In genomic region chr3:123138819-123139517, GRCh38 we compare ENCODE assay signal across 24 cellular contexts.
DNase-seq lines count a peak whose midpoint lies in the region; ATAC-seq and TF ChIP-seq lines count a peak whose summit lies in the region.
"Had no signal": no experiment of that assay in that cellular context is flagged by ENCODE, and none has a peak within 500 bp of the region (broad histone marks: within the 10 kb centered on the region; RNA-seq: fewer than 3 reads in every experiment).

No MANE protein-coding gene starts in this region.

- no peak overlapping the region for H3K4me2 ChIP-seq in mammary epithelial cell (ENCODE audit: insufficient read depth, low read depth, low read length)

- peak; percentile 91 for ATAC-seq in left colon
- ATAC-seq in upper lobe of right lung: no peak
- ATAC-seq in left lobe of liver: no peak
- ATAC-seq: activated CD4-positive, alpha-beta T cell treated with anti-CD3 and anti-CD28 coated beads for 36 hours; activated CD8-positive, alpha-beta memory T cell treated with anti-CD3 and anti-CD28 coated beads, Interleukin-2, amount 10 ng/mL, durations not matched to agents 7 days and 5 days; activated T-helper 17 cell treated with anti-CD3 and anti-CD28 coated beads, Interleukin-2, amount 50 U/mL, for 72 hours; body of pancreas had no signal

- in situ Hi-C loops in mammary epithelial cell (cut with MboI; ENCODE audit: low sequenced_read_pairs in 2 of 2): no loop called here

- 92% methylated on average over 7 of the region's 8 CpGs for WGBS in mammary epithelial cell (ENCODE audit: low coverage, missing lambda C conversion rate)

- no peak for TF ChIP-seq CTCF in upper lobe of right lung (IDR thresholded peaks at IDR 0.05)
- TF ChIP-seq CTCF in mammary epithelial cell (conservative IDR thresholded peaks at IDR 0.05 in 1 of 2, IDR thresholded peaks at IDR 0.05 in 1 of 2; ENCODE audit: extremely low read depth in 1 of 2, insufficient read depth in 1 of 2, low read depth in 1 of 2, low read length in 2 of 2): no peak

- BruUV-seq in mammary epithelial cell (replicated peaks; lab: Mats Ljungman, UMichigan): no TSS peak

- H3K36me3 ChIP-seq in adipocyte (ENCODE audit: control insufficient read depth, insufficient read depth, low read length, severe bottlenecking): peaks cover 37% of the 10 kb centered on the region
- H3K36me3 ChIP-seq in upper lobe of right lung: peaks cover 17% of the 10 kb centered on the region
- H3K36me3 ChIP-seq in mammary epithelial cell (ENCODE audit: insufficient read depth, low read length): peaks cover 26% of the 10 kb centered on the region

- H3K27me3 ChIP-seq in adipocyte (replicated peaks; ENCODE audit: control insufficient read depth, insufficient read depth, low read length) (no peaks in the 10 kb centered on the region), upper lobe of right lung (no peaks in the 10 kb centered on the region), mammary epithelial cell (ENCODE audit: insufficient read depth, low read length) (no peaks in the 10 kb centered on the region)
- H3K27me3 ChIP-seq: body of pancreas, esophagus squamous epithelium, MG63 had no signal

- DNase-seq in D341Med (ENCODE audit: low spot score) (peak; percentile 62), adipocyte (ENCODE audit: low read depth) (peak; percentile 76), left colon (peak in 1 of 2 donors; percentile 25), upper lobe of right lung (peak; percentile 56), left lobe of liver (ENCODE audit: low spot score) (no peak), mammary epithelial cell (no peak)
- no peak for DNase-seq in activated effector memory CD4-positive, alpha-beta T cell treated with Interleukin-2 at 50 U/mL for 16 hours
- DNase-seq: activated CD4-positive, alpha-beta T cell treated with anti-CD3 and anti-CD28 coated beads for 36 hours; activated CD8-positive, alpha-beta memory T cell treated with anti-CD3 and anti-CD28 coated beads, Interleukin-2, amount 10 ng/mL, durations not matched to agents 7 days and 5 days; AML-193; body of pancreas; COR-L47; effector memory CD4-positive, alpha-beta T cell; EL; esophagus squamous epithelium; immature natural killer cell; MG63; NCI-H1436 treated with DMSO at 0.1 percent for 48 hours; NCI-H2171 treated with DMSO at 0.1 percent for 48 hours; NCI-H526 treated with DMSO at 0.1 percent for 48 hours; occipital lobe; stimulated activated CD4-positive, alpha-beta T cell treated with anti-CD3 and anti-CD28 coated beads, Interleukin-15, amount 100 ng/mL, for 24 hours; substantia nigra had no signal

- H3K9ac ChIP-seq in adipocyte (ENCODE audit: low read length) (no peak overlapping the region), mammary epithelial cell (ENCODE audit: insufficient read depth, low read length) (no peak overlapping the region)

- H3K9me3 ChIP-seq in adipocyte (ENCODE audit: control insufficient read depth, low read length) (no peaks in the 10 kb centered on the region), upper lobe of right lung (no peaks in the 10 kb centered on the region), mammary epithelial cell (replicated peaks; ENCODE audit: insufficient read depth, low read length) (no peaks in the 10 kb centered on the region)
- H3K9me3 ChIP-seq: body of pancreas, esophagus squamous epithelium, MG63 had no signal

- dilution Hi-C loops in mammary epithelial cell (cut with HindIII; ENCODE audit: low sequenced_read_pairs): no loop called here

- no peak overlapping the region for H3K27ac ChIP-seq in upper lobe of right lung
- H3K27ac ChIP-seq in mammary epithelial cell (ENCODE audit: insufficient read depth, low read depth, low read length): no peak overlapping the region
- H3K27ac ChIP-seq: body of pancreas, esophagus squamous epithelium had no signal

- no peak overlapping the region for H2AFZ ChIP-seq in mammary epithelial cell (ENCODE audit: low read depth, low read length)

- intact Hi-C loops in left colon (cut with DNase I, micrococcal nuclease): no loop called here
- intact Hi-C loops in upper lobe of right lung (cut with DNase I): no loop called here
- intact Hi-C loops in mammary epithelial cell (cut with micrococcal nuclease): no loop called here

- CTCF ChIA-PET in mammary epithelial cell (lab: Charles Lee; ENCODE audit: low non-redundant PET): no interaction called here

- no peaks in the 10 kb centered on the region for H4K20me1 ChIP-seq in mammary epithelial cell (ENCODE audit: insufficient read depth, low read length)

- H3K4me3 ChIP-seq in adipocyte (ENCODE audit: low read length): no peak overlapping the region
- no peak overlapping the region for H3K4me3 ChIP-seq in upper lobe of right lung
- H3K4me3 ChIP-seq in mammary epithelial cell (replicated peaks in 1 of 3; ENCODE audit: insufficient read depth in 1 of 3, low read depth in 2 of 3, low read length in 3 of 3): no peak overlapping the region
- H3K4me3 ChIP-seq: body of pancreas, esophagus squamous epithelium, MG63 had no signal

- H3K4me1 ChIP-seq in adipocyte (ENCODE audit: control insufficient read depth, insufficient read depth, low read length) (peaks cover 14% of the 10 kb centered on the region), upper lobe of right lung (no peaks in the 10 kb centered on the region), mammary epithelial cell (ENCODE audit: insufficient read depth, low read length) (no peaks in the 10 kb centered on the region)
- H3K4me1 ChIP-seq: esophagus squamous epithelium had no signal

- H3K79me2 ChIP-seq in mammary epithelial cell (ENCODE audit: insufficient read depth, low read length): no peaks in the 10 kb centered on the region

Comparison
In these comparisons a context has a peak if more than half of its experiments do, and no peak if none do; other contexts are left out.
1. DNase-seq: peak in D341Med (single experiment), adipocyte (single experiment) and upper lobe of right lung (single experiment); none in left lobe of liver (single experiment), activated effector memory CD4-positive, alpha-beta T cell treated with Interleukin-2 at 50 U/mL for 16 hours (single experiment) and mammary epithelial cell (single experiment).